11 cellular contexts compared by ENCODE assay signal in the genomic region with DNA sequence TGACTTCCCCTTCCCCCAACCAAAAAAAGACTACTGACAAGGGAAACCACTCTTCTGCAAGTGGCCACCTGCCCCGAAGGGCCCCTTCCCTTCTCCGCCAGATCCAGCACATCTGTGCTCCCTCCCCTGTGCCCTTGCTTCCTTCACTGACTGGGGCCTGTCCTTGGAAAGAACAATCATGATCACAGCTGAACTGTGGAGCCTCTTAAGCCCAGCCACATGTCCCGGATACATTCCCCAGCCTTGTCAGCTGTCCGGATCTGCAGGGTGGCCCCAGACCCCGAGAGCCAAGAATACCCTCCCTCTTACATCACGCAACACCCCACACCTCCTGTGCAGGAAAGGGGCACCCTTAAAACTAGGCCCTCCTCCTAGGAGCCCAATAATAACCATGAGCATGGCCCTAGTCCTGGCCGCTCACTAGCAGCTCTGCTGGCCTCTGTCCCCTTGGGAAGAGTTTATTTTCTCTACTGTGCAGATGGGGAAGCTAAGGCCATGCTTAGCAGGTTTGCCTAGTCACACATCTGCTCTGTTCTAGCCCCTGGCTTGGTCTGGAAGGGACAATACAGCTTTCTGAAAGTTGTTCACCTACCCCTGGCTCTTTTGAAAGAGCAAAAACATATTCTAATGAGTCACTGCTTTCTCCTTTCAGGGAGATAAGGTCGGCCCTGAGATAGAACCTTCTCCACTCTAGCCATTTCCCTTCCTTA. TPM values are rescaled to one million over a fixed set of nuclear protein-coding genes. Genes with fewer than 3 reads are reported as not detected.
DNase-seq lines count a peak whose midpoint lies in the region; ATAC-seq and TF ChIP-seq lines count a peak whose summit lies in the region.
"Had no signal": no experiment of that assay in that cellular context is flagged by ENCODE, and none has a peak within 500 bp of the region (broad histone marks: within the 10 kb centered on the region; RNA-seq: fewer than 3 reads in every experiment).

No MANE protein-coding gene starts in this region.

- no peaks in the 10 kb centered on the region for H3K27me3 ChIP-seq in AG04450 (ENCODE audit: control insufficient read depth, insufficient read depth, low read length)
- H3K27me3 ChIP-seq in MG63 = no peaks in the 10 kb centered on the region
- peaks cover 0 to 60% (median 0%) of the 10 kb centered on the region in 45 donors for H3K27me3 ChIP-seq in dorsolateral prefrontal cortex

- TF ChIP-seq CTCF in AG04450 (IDR thresholded peaks at IDR 0.05; ENCODE audit: low read depth, low read length) (no peak), dorsolateral prefrontal cortex (IDR thresholded peaks at IDR 0.05 in 54 of 56, conservative IDR thresholded peaks at IDR 0.05 in 2 of 56; ENCODE audit: low read depth in 1 of 56, partially characterized antibody in 56 of 56) (no peak), mesothelial cell of epicardium (IDR thresholded peaks at IDR 0.05; ENCODE audit: unreplicated experiment) (no peak)

- H3K4me1 Mint-ChIP-seq in mesothelial cell of epicardium = peaks cover 57% of the 10 kb centered on the region

- DNase-seq in AG04450 (ENCODE audit: low read depth, low spot score) (no peak), MG63 (no peak), dorsolateral prefrontal cortex (no peak), mesothelial cell of epicardium (ENCODE audit: low spot score in 2 of 2, unreplicated experiment in 2 of 2) (no peak), DMS114 treated with DMSO at 0.1 percent for 48 hours (lab: John Stamatoyannopoulos, UW; ENCODE audit: unreplicated experiment) (no peak), middle frontal gyrus (ENCODE audit: extremely low spot score, low spot score) (no peak)
- DNase-seq: activated CD4-positive, alpha-beta T cell treated with anti-CD3 and anti-CD28 coated beads for 48 hours; MV-4-11 had no signal

- no peaks in the 10 kb centered on the region for H3K36me3 Mint-ChIP-seq in mesothelial cell of epicardium

- intact Hi-C loops in dorsolateral prefrontal cortex (cut with DNase I) = no loop called here

- POLR2A ChIA-PET in AG04450 (lab: Yijun Ruan, JAX) = no interaction called here

- H3K9me3 Mint-ChIP-seq in mesothelial cell of epicardium = no peaks in the 10 kb centered on the region

- H3K27me3 Mint-ChIP-seq in mesothelial cell of epicardium (ENCODE audit: low read depth) = peaks cover 63% of the 10 kb centered on the region

- H3K27ac ChIP-seq in AG04450 (ENCODE audit: low read depth, low read length) (peak overlapping the region; percentile 49), dorsolateral prefrontal cortex (peak overlapping the region in 9 of 59 donors; percentile 1 to 45 (median 12))

- no peak for ATAC-seq in GM18520 (IDR thresholded peaks at IDR 0.05; ENCODE audit: unreplicated experiment)
- no peak for ATAC-seq in HG02840 (IDR thresholded peaks at IDR 0.05; ENCODE audit: low FRiP score, unreplicated experiment)
- ATAC-seq: esophagus mucosa had no signal

- CTCF ChIA-PET in AG04450 (lab: Charles Lee) = interaction anchor here (0.8 to 1.9 kb wide), 4 partner anchors 169 to 392 kb away, joined by 3 to 6 read pairs (median 4); no protein-coding TSS in a partner anchor

- H3K27ac Mint-ChIP-seq in mesothelial cell of epicardium = peak overlapping the region; percentile 45

- H3K9me3 ChIP-seq in AG04450 (ENCODE audit: control insufficient read depth, insufficient read depth, low read length) (peaks cover 3% of the 10 kb centered on the region; the same call in 1 of the 2 replicates), MG63 (no peaks in the 10 kb centered on the region)

- H3K4me3 ChIP-seq in AG04450 (ENCODE audit: low read depth, low read length) (peak overlapping the region; percentile 88), MG63 (peak overlapping the region; percentile 6), dorsolateral prefrontal cortex (peak overlapping the region in 35 of 59 donors; percentile 4 to 88 (median 31))

- H3K36me3 ChIP-seq in MG63 = peaks cover 30% of the 10 kb centered on the region

- peak overlapping the region; percentile 48 for H3K4me3 Mint-ChIP-seq in mesothelial cell of epicardium

RNA-seq across cellular contexts. Expression of gene SPRY4, which starts 3.8 kb away (rescaled TPM):
- polyA plus RNA-seq in AG04450 (2011; rRNA removed) = 8.7 and 11.9 TPM in 2 replicates
- 19.6 and 28.1 TPM in 2 replicates for polyA minus RNA-seq in AG04450 (2011; rRNA and poly(A)+ RNA removed)
- 3.9 and 5.5 TPM in 2 replicates for total RNA-seq in MG63 (2014; rRNA removed; shearing (Covaris generic); ENCODE audit: low replicate concordance)
- 10 to 100 TPM in 102 of 120 experiments, 1 to 10 TPM in 18; 7.2 to 26.4 (median 14.3) TPM for total RNA-seq in dorsolateral prefrontal cortex
- total RNA-seq in mesothelial cell of epicardium = 21.3 to 21.5 TPM (median 21.4 TPM) in 3 replicates

Comparison
In these comparisons a context has a peak if more than half of its experiments do, and no peak if none do; other contexts are left out.
1. H3K4me3 ChIP-seq: peak in every context shown above with its lines; median percentile 88 in AG04450; 31 in dorsolateral prefrontal cortex; 6 in MG63.